ENCODE assay signal across 1 cellular context in the genomic region with DNA sequence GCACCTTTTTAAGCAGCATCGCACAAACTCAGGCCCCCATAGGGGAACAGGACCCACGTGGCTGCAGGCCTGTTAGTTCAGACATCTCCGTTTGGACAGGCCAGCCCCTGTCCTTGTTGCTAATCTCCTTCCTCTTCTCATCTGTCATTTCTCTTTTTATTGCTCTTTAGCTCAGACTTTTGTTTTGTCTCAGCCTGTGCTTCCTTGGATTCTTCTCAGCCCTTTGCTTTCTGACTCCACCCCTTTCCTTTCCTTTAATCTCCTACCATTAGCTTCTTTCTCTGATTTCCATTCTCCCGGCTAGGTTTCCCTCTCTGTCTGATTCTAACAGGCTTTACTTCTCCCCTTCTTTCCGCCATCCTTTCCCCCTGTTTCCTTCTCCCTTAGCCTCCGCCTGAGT.
TF ChIP-seq lines count a peak whose summit lies in the region.

No MANE protein-coding gene starts in this region.

TF ChIP-seq in endothelial cell of umbilical vein, 7 proteins besides CTCF, POLR2A, EP300 and RAD21:
- TF ChIP-seq JUN (IDR thresholded peaks at IDR 0.05; ENCODE audit: borderline replicate concordance, insufficient read depth, insufficient read length, low read depth) = no peak
- no peak for TF ChIP-seq EZH2 (IDR thresholded peaks at IDR 0.05; ENCODE audit: borderline replicate concordance, low read depth, low read length, severe bottlenecking)
- no peak for TF ChIP-seq MYC (IDR thresholded peaks at IDR 0.05; ENCODE audit: low read depth, low read length)
- TF ChIP-seq POLR2AphosphoS5 (IDR thresholded peaks at IDR 0.05; ENCODE audit: insufficient read depth, low read depth, low read length) = no peak
- no peak for TF ChIP-seq FOS (IDR thresholded peaks at IDR 0.05; ENCODE audit: borderline replicate concordance, insufficient read depth, low read length)
- TF ChIP-seq, protein P1, sequence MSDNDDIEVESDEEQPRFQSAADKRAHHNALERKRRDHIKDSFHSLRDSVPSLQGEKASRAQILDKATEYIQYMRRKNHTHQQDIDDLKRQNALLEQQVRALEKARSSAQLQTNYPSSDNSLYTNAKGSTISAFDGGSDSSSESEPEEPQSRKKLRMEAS (IDR thresholded peaks at IDR 0.05; ENCODE audit: insufficient read depth, insufficient read length) = no peak
- no peak for TF ChIP-seq GATA2 (IDR thresholded peaks at IDR 0.05; ENCODE audit: insufficient read depth, insufficient read length, low read depth, low read length)
